Comparison of ENCODE assay signal across 10 cellular contexts in genomic region chr1:30704765-30705509, GRCh38. TPM values are rescaled to one million over a fixed set of nuclear protein-coding genes. Genes with fewer than 3 reads are reported as not detected.
"Had no signal": no experiment of that assay in that cellular context is flagged by ENCODE, and none has a peak within 500 bp of the region (broad histone marks: within the 10 kb centered on the region; RNA-seq: fewer than 3 reads in every experiment).

No MANE protein-coding gene starts in this region.

- ATAC-seq: left lobe of liver, psoas muscle had no signal

- H3K36me3 ChIP-seq: brain microvascular endothelial cell, tibial artery had no signal

- H3K4me3 ChIP-seq: psoas muscle, tibial artery had no signal

- H3K9me3 ChIP-seq: psoas muscle, tibial artery had no signal

- H3K27ac ChIP-seq: brain microvascular endothelial cell, psoas muscle, tibial artery had no signal

- DNase-seq: activated CD4-positive, alpha-beta T cell treated with anti-CD3 and anti-CD28 coated beads, Interleukin-2, amount 50 U/mL, for 1 hour; activated CD4-positive, CD25-positive, alpha-beta regulatory T cell; activated naive CD8-positive, alpha-beta T cell treated with anti-CD3 and anti-CD28 coated beads for 36 hours; brain microvascular endothelial cell; effector CD8-positive, alpha-beta T cell; nephron progenitor cell; stimulated activated CD4-positive, alpha-beta T cell treated with anti-CD3 and anti-CD28 coated beads, Interleukin-1b, Interleukin-23, amount 100 ng/mL, for 48 hours had no signal

RNA-seq across cellular contexts. Expression of gene MATN1, which starts 18.4 kb away (rescaled TPM):
- total RNA-seq: left lobe of liver, psoas muscle had no signal
